8 cellular contexts compared by ENCODE assay signal in genomic region chr12:32755654-32756475, GRCh38. TPM values are rescaled to one million over a fixed set of nuclear protein-coding genes. Genes with fewer than 3 reads are reported as not detected.
DNase-seq lines count a peak whose midpoint lies in the region; ATAC-seq and TF ChIP-seq lines count a peak whose summit lies in the region.

Gene YARS2 (minus strand): TSS chr12:32755897. CDS start chr12:32755874, 23 bp downstream.

- H3K79me2 ChIP-seq in PC-3 (ENCODE audit: low read length): peaks cover 34% of the 10 kb centered on the region

- H3K4me1 ChIP-seq in PC-3 (ENCODE audit: insufficient read depth, low read length) (peaks cover 22% of the 10 kb centered on the region), esophagus (ENCODE audit: control insufficient read depth in 2 of 2, insufficient read depth in 2 of 2, low read length in 1 of 2) (no peaks in the 10 kb centered on the region), muscle layer of colon (ENCODE audit: insufficient read depth, low read length) (peaks cover 20% of the 10 kb centered on the region)

- no peak; the same call in 1 of the 2 replicates for TF ChIP-seq EP300 in Ishikawa (IDR thresholded peaks at IDR 0.05; ENCODE audit: borderline replicate concordance)

- H3K4me3 ChIP-seq in PC-3 (ENCODE audit: low read length): peak within 1 kb of the TSS; percentile 93
- peak within 1 kb of the TSS; percentile 88 to 92 for H3K4me3 ChIP-seq in esophagus (ENCODE audit: low read depth in 1 of 2, low read length in 2 of 2)
- peak within 1 kb of the TSS; percentile 49 to 99 for H3K4me3 ChIP-seq in muscle layer of colon (ENCODE audit: low read depth in 1 of 2, low read length in 2 of 2)

- H3K9me3 ChIP-seq in PC-3 (ENCODE audit: low read length): no peaks in the 10 kb centered on the region
- H3K9me3 ChIP-seq in esophagus (ENCODE audit: control insufficient read depth in 2 of 2, insufficient read depth in 1 of 2, low read depth in 1 of 2, low read length in 1 of 2): no peaks in the 10 kb centered on the region
- no peaks in the 10 kb centered on the region for H3K9me3 ChIP-seq in muscle layer of colon (ENCODE audit: low read length)

- H3K27me3 ChIP-seq in PC-3 (ENCODE audit: low read length): no peaks in the 10 kb centered on the region
- H3K27me3 ChIP-seq in esophagus (ENCODE audit: control insufficient read depth in 1 of 2, insufficient read depth in 2 of 2, low read length in 2 of 2): no peaks in the 10 kb centered on the region
- no peaks in the 10 kb centered on the region for H3K27me3 ChIP-seq in muscle layer of colon (ENCODE audit: control insufficient read depth in 1 of 2, insufficient read depth in 2 of 2, low read length in 2 of 2)

- peak; percentile 86 for TF ChIP-seq CTCF in PC-3 (conservative IDR thresholded peaks at IDR 0.05; ENCODE audit: low read depth, low read length)

- H3K36me3 ChIP-seq in PC-3 (ENCODE audit: low read depth, low read length): peaks cover 14% of the 10 kb centered on the region; the same call in 1 of the 2 replicates
- peaks cover 0 to 3% of the 10 kb centered on the region in 2 donors for H3K36me3 ChIP-seq in esophagus (ENCODE audit: control insufficient read depth in 2 of 2, insufficient read depth in 2 of 2, low read length in 1 of 2)
- peaks cover 28% of the 10 kb centered on the region for H3K36me3 ChIP-seq in muscle layer of colon (ENCODE audit: insufficient read depth, low read length)

- DNase-seq in DMS153 (lab: John Stamatoyannopoulos, UW) (peak; percentile 97), PC-3 (peak; percentile 96)
- peak; percentile 80 for DNase-seq in activated T-cell treated with anti-CD3 and anti-CD28 coated beads, Interleukin-2, amount 50 U/mL, for 1 hour
- peak; percentile 84 to 88 for DNase-seq in stimulated activated CD8-positive, alpha-beta memory T cell treated with anti-CD3 and anti-CD28 coated beads, Interleukin-7, amount 100 ng/mL, for 4 hours (ENCODE audit: low read depth in 2 of 2)

- H3K9ac ChIP-seq in PC-3 (ENCODE audit: low read length) (peak within 1 kb of the TSS; percentile 97), muscle layer of colon (ENCODE audit: low read length) (peak within 1 kb of the TSS; percentile 52)

- H4K20me1 ChIP-seq in PC-3 (ENCODE audit: low read length): no peaks in the 10 kb centered on the region; the same call in 1 of the 2 replicates

- ATAC-seq in GM21529 (IDR thresholded peaks at IDR 0.05; ENCODE audit: unreplicated experiment): peak; percentile 88
- ATAC-seq in PC-3: peak; percentile 80

- H3K4me2 ChIP-seq in PC-3 (ENCODE audit: low read length): peak within 1 kb of the TSS; percentile 94

- CTCF ChIA-PET in PC-3 (lab: Charles Lee): interaction anchor here (0.6 to 1.2 kb wide), 5 partner anchors 141 to 1102 kb away, joined by 3 to 6 read pairs (median 4); partner anchors contain the start of gene PKP2

- BruUV-seq in PC-3 (replicated peaks; lab: Mats Ljungman, UMichigan): no TSS peak

- POLR2A ChIA-PET in PC-3 (lab: Charles Lee; ENCODE audit: unreplicated experiment): interaction anchor here (0.5 to 2.2 kb wide), 10 partner anchors 84 to 689 kb away, joined by 3 to 9 read pairs (median 3); partner anchors contain the start of gene PKP2

- peak within 1 kb of the TSS; percentile 85 for H3K27ac ChIP-seq in PC-3 (ENCODE audit: low read length)
- peak within 1 kb of the TSS; percentile 84 to 89 for H3K27ac ChIP-seq in esophagus (ENCODE audit: low read depth in 2 of 2, low read length in 1 of 2)
- peak within 1 kb of the TSS; percentile 62 for H3K27ac ChIP-seq in muscle layer of colon (ENCODE audit: low read depth, low read length)

- peak within 1 kb of the TSS; percentile 93 for H2AFZ ChIP-seq in PC-3 (ENCODE audit: low read length)

- intact Hi-C loops in PC-3 (cut with micrococcal nuclease): loop anchor here (1.0 to 10.0 kb wide), 9 partner anchors 77 to 1266 kb away; partner anchors contain the start of genes ALG10, DNM1L and ETFBKMT

- TF ChIP-seq RAD21 in Ishikawa (IDR thresholded peaks at IDR 0.05; ENCODE audit: low read depth): peak; percentile 99

- H3F3A ChIP-seq in PC-3 (ENCODE audit: low read length, unreplicated experiment): no peaks in the 10 kb centered on the region

- 0% methylated on average over 39 of the region's 39 CpGs for WGBS in esophagus, 2 donors

- H3K9me2 ChIP-seq in PC-3 (replicated peaks; ENCODE audit: low read length): no peaks in the 10 kb centered on the region

TF ChIP-seq in Ishikawa, 13 proteins besides CTCF, POLR2A, EP300 and RAD21:
- TF ChIP-seq MAX (IDR thresholded peaks at IDR 0.05) (no peak; the same call in none of the 2 replicates), YY1 (IDR thresholded peaks at IDR 0.05; ENCODE audit: low read depth) (peak; percentile 98), CREB1 (IDR thresholded peaks at IDR 0.05; ENCODE audit: low read depth) (0 out of 2 replicates have a peak, but pooled peaks have one; percentile 10), TAF1 (IDR thresholded peaks at IDR 0.05; ENCODE audit: low read depth) (peak; percentile 98), NFIC (IDR thresholded peaks at IDR 0.05) (no peak; the same call in 1 of the 2 replicates), ZBTB7A (IDR thresholded peaks at IDR 0.05; ENCODE audit: low read depth) (no peak), REST (IDR thresholded peaks at IDR 0.05; ENCODE audit: low read depth) (no peak), EGR1 (IDR thresholded peaks at IDR 0.05) (no peak), TEAD4 (IDR thresholded peaks at IDR 0.05) (peak; percentile 56; the same call in 1 of the 2 replicates), USF1 (IDR thresholded peaks at IDR 0.05) (no peak), CEBPB (IDR thresholded peaks at IDR 0.05) (0 out of 2 replicates have a peak, but pooled peaks have one; percentile 7), TCF12 (IDR thresholded peaks at IDR 0.05; ENCODE audit: low read depth) (no peak), FOXM1 (IDR thresholded peaks at IDR 0.05; ENCODE audit: borderline replicate concordance, low read depth) (no peak)
TF ChIP-seq in Ishikawa: peak in this region for 5.

RNA-seq across cellular contexts. Expression of gene YARS2, which starts in this region (rescaled TPM):
- 31.4 and 37.4 TPM in 2 replicates for total RNA-seq in PC-3 (2014; rRNA removed)
- polyA plus RNA-seq in esophagus: 10 to 100 TPM; 11.8 to 19.8 TPM

Comparison
In these comparisons a context has a peak if more than half of its experiments do, and no peak if none do; other contexts are left out.
1. Peak in every context shown above with its lines: DNase-seq, ATAC-seq, H3K4me3 ChIP-seq and H3K27ac ChIP-seq.